In the genomic region with DNA sequence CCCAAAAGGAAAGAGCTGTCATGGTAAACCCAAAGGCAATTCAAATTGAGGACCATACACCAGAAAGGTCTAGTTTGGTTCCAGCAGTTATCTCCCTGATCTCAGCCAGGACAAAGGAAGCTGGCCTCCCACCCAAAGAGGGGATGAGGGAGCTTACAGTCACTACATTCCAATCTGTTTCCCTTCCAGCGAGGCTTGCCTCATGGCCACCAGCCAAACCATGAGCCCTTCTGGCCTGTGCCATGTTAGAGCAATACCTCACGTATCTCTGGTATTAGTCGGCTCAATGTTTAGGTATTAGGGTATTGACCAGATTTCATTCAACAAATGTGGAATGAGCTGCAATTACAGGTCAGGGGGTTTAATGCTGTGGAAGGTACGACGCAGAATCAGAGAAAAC, we compare ENCODE assay signal across 16 cellular contexts.
DNase-seq lines count a peak whose midpoint lies in the region; ATAC-seq and TF ChIP-seq lines count a peak whose summit lies in the region.
"Had no signal": no experiment of that assay in that cellular context is flagged by ENCODE, and none has a peak within 500 bp of the region (broad histone marks: within the 10 kb centered on the region; RNA-seq: fewer than 3 reads in every experiment).

No MANE protein-coding gene starts in this region.

- no peak for TF ChIP-seq CTCF in AG04449 (IDR thresholded peaks at IDR 0.05; ENCODE audit: insufficient read depth, low read length, missing control alignments)
- TF ChIP-seq CTCF in astrocyte of the spinal cord (IDR thresholded peaks at IDR 0.05; ENCODE audit: low read depth, low read length), result no peak

- H3K4me1 Mint-ChIP-seq in activated naive CD8-positive, alpha-beta T cell treated with anti-CD3 and anti-CD28 coated beads, Interleukin-2, amount 50 U/mL, for 24 hours, result peaks cover 8% of the 10 kb centered on the region

- in situ Hi-C loops in astrocyte of the spinal cord (cut with HindIII; ENCODE audit: low sequenced_read_pairs), result no loop called here

- H3K4me3 Mint-ChIP-seq in activated naive CD8-positive, alpha-beta T cell treated with anti-CD3 and anti-CD28 coated beads, Interleukin-2, amount 50 U/mL, for 24 hours, result no peak overlapping the region
- H3K4me3 Mint-ChIP-seq: activated T-cell treated with anti-CD3 and anti-CD28 coated beads, Interleukin-2, amount 50 U/mL, for 24 hours; dendritic cell treated with granulocyte-macrophage colony-stimulating factor and Interleukin-4, amounts not matched to agents 40 ng/mL and 50 ng/mL, for 4 days; IgD-negative memory B cell; memory B cell had no signal

- H3K27ac Mint-ChIP-seq in activated naive CD8-positive, alpha-beta T cell treated with anti-CD3 and anti-CD28 coated beads, Interleukin-2, amount 50 U/mL, for 24 hours, result no peak overlapping the region
- H3K27ac Mint-ChIP-seq: activated T-cell treated with anti-CD3 and anti-CD28 coated beads, Interleukin-2, amount 50 U/mL, for 24 hours; dendritic cell treated with granulocyte-macrophage colony-stimulating factor and Interleukin-4, amounts not matched to agents 40 ng/mL and 50 ng/mL, for 4 days; IgD-negative memory B cell; memory B cell had no signal

- POLR2A ChIA-PET in AG04449 (lab: Yijun Ruan, JAX), result interaction anchor here (0.8 to 1.0 kb wide), 2 partner anchors 13 to 30 kb away, joined by 3 to 6 read pairs; a partner anchor contains a TSS

- H3K36me3 Mint-ChIP-seq in activated naive CD8-positive, alpha-beta T cell treated with anti-CD3 and anti-CD28 coated beads, Interleukin-2, amount 50 U/mL, for 24 hours (ENCODE audit: low read depth), result peaks cover 38% of the 10 kb centered on the region

- CTCF ChIA-PET in AG04449 (lab: Yijun Ruan, JAX), result interaction anchor here (1.0 to 2.3 kb wide), 2 partner anchors 10 to 32 kb away, joined by 4 to 23 read pairs; a partner anchor contains a TSS

- H3K9me3 Mint-ChIP-seq in activated naive CD8-positive, alpha-beta T cell treated with anti-CD3 and anti-CD28 coated beads, Interleukin-2, amount 50 U/mL, for 24 hours, result no peaks in the 10 kb centered on the region
- H3K9me3 Mint-ChIP-seq: activated T-cell treated with anti-CD3 and anti-CD28 coated beads, Interleukin-2, amount 50 U/mL, for 24 hours; dendritic cell treated with granulocyte-macrophage colony-stimulating factor and Interleukin-4, amounts not matched to agents 40 ng/mL and 50 ng/mL, for 4 days; IgD-negative memory B cell; memory B cell had no signal

- H3K4me3 ChIP-seq in AG04449 (ENCODE audit: low read depth, low read length) (no peak overlapping the region), astrocyte of the spinal cord (ENCODE audit: low read depth, low read length) (no peak overlapping the region)
- H3K4me3 ChIP-seq: esophagus muscularis mucosa, thoracic aorta had no signal

- DNase-seq in AG04449 (ENCODE audit: low read depth, low spot score) (peak; percentile 73), HCEC 1CT (peak; percentile 93), astrocyte of the spinal cord (ENCODE audit: low read depth, low spot score) (peak; percentile 85), iris pigment epithelial cell (ENCODE audit: low read depth) (peak; percentile 95), NCI-H1930 (lab: John Stamatoyannopoulos, UW) (no peak), KG1 (lab: John Stamatoyannopoulos, UW) (no peak), T-helper 2 cell (no peak)
- DNase-seq in activated naive CD8-positive, alpha-beta T cell treated with anti-CD3 and anti-CD28 coated beads, Interleukin-2, amount 50 U/mL, for 24 hours, result no peak
- DNase-seq: activated T-cell treated with anti-CD3 and anti-CD28 coated beads, Interleukin-2, amount 50 U/mL, for 24 hours; NCI-H1417; stimulated activated CD4-positive, alpha-beta T cell treated with anti-CD3 and anti-CD28 coated beads, Interleukin-15, amount 100 ng/mL, for 24 hours had no signal

- no peak for ATAC-seq in activated naive CD8-positive, alpha-beta T cell treated with anti-CD3 and anti-CD28 coated beads, Interleukin-2, amount 50 U/mL, for 24 hours

- no peaks in the 10 kb centered on the region for H3K27me3 Mint-ChIP-seq in activated naive CD8-positive, alpha-beta T cell treated with anti-CD3 and anti-CD28 coated beads, Interleukin-2, amount 50 U/mL, for 24 hours
- H3K27me3 Mint-ChIP-seq: activated T-cell treated with anti-CD3 and anti-CD28 coated beads, Interleukin-2, amount 50 U/mL, for 24 hours; dendritic cell treated with granulocyte-macrophage colony-stimulating factor and Interleukin-4, amounts not matched to agents 40 ng/mL and 50 ng/mL, for 4 days; IgD-negative memory B cell; memory B cell had no signal

Comparison
In these comparisons a context has a peak if more than half of its experiments do, and no peak if none do; other contexts are left out.
1. DNase-seq: peak in AG04449 (single experiment), HCEC 1CT (single experiment), astrocyte of the spinal cord (single experiment) and iris pigment epithelial cell (single experiment); none in NCI-H1930 (0 of 2), KG1 (single experiment), activated naive CD8-positive, alpha-beta T cell treated with anti-CD3 and anti-CD28 coated beads, Interleukin-2, amount 50 U/mL, for 24 hours (single experiment) and T-helper 2 cell (0 of 5).